ENCODE assay signal across 9 cellular contexts in genomic region chr1:155254228-155254713, GRCh38. TPM values are rescaled to one million over a fixed set of nuclear protein-coding genes. Genes with fewer than 3 reads are reported as not detected.
DNase-seq lines count a peak whose midpoint lies in the region; ATAC-seq, FAIRE-seq and TF ChIP-seq lines count a peak whose summit lies in the region.
"Had no signal": no experiment of that assay in that cellular context is flagged by ENCODE, and none has a peak within 500 bp of the region (broad histone marks: within the 10 kb centered on the region; RNA-seq: fewer than 3 reads in every experiment).

No MANE protein-coding gene starts in this region.

- DNase-seq in activated CD4-positive, alpha-beta T cell treated with anti-CD3 and anti-CD28 coated beads for 36 hours: no peak
- DNase-seq in activated CD4-positive, alpha-beta T cell treated with anti-CD3 and anti-CD28 coated beads for 48 hours: no peak
- DNase-seq in activated naive CD8-positive, alpha-beta T cell treated with anti-CD3 and anti-CD28 coated beads for 36 hours: no peak
- DNase-seq in keratinocyte (ENCODE audit: low read depth, low spot score): no peak
- DNase-seq in thoracic aorta (ENCODE audit: low spot score): no peak
- DNase-seq in NCI-H2227 treated with DMSO at 0.1 percent for 48 hours (lab: John Stamatoyannopoulos, UW): no peak
- DNase-seq in islet precursor cell: no peak
- DNase-seq: NCI-H510A had no signal

- H3K79me2 ChIP-seq in keratinocyte (ENCODE audit: control insufficient read depth, insufficient read depth, low read length): peaks cover 13% of the 10 kb centered on the region

- H3K4me1 Mint-ChIP-seq in activated CD4-positive, alpha-beta T cell treated with anti-CD3 and anti-CD28 coated beads for 36 hours: peaks cover 26% of the 10 kb centered on the region
- peaks cover 21% of the 10 kb centered on the region for H3K4me1 Mint-ChIP-seq in activated naive CD8-positive, alpha-beta T cell treated with anti-CD3 and anti-CD28 coated beads for 36 hours

- H3K4me3 Mint-ChIP-seq in activated CD4-positive, alpha-beta T cell treated with anti-CD3 and anti-CD28 coated beads for 36 hours: peak overlapping the region; percentile 73
- peak overlapping the region; percentile 82 for H3K4me3 Mint-ChIP-seq in activated naive CD8-positive, alpha-beta T cell treated with anti-CD3 and anti-CD28 coated beads for 36 hours

- no peaks in the 10 kb centered on the region for H4K20me1 ChIP-seq in keratinocyte (ENCODE audit: control insufficient read depth, extremely low read depth, insufficient read depth, low read length)

- H3K4me3 ChIP-seq in keratinocyte (ENCODE audit: control insufficient read depth in 2 of 3, extremely low read depth in 1 of 3, insufficient read depth in 2 of 3, low read depth in 1 of 3, low read length in 3 of 3) (peak overlapping the region; percentile 77 to 83 (median 81)), thoracic aorta (peak overlapping the region; percentile 77)

- peaks cover 22% of the 10 kb centered on the region for H3K36me3 Mint-ChIP-seq in activated CD4-positive, alpha-beta T cell treated with anti-CD3 and anti-CD28 coated beads for 36 hours (ENCODE audit: low read depth)
- peaks cover 8% of the 10 kb centered on the region for H3K36me3 Mint-ChIP-seq in activated naive CD8-positive, alpha-beta T cell treated with anti-CD3 and anti-CD28 coated beads for 36 hours

- H3K36me3 ChIP-seq in keratinocyte (ENCODE audit: control insufficient read depth in 2 of 2, extremely low read depth in 1 of 2, insufficient read depth in 2 of 2, low read length in 2 of 2) (peaks cover 7 to 14% of the 10 kb centered on the region in 2 experiments), thoracic aorta (peaks cover 10% of the 10 kb centered on the region)

- H3K27ac Mint-ChIP-seq in activated CD4-positive, alpha-beta T cell treated with anti-CD3 and anti-CD28 coated beads for 36 hours: peak overlapping the region; percentile 64
- H3K27ac Mint-ChIP-seq in activated naive CD8-positive, alpha-beta T cell treated with anti-CD3 and anti-CD28 coated beads for 36 hours: peak overlapping the region; percentile 43

- no peak for ATAC-seq in activated CD4-positive, alpha-beta T cell treated with anti-CD3 and anti-CD28 coated beads for 36 hours
- no peak for ATAC-seq in thoracic aorta (ENCODE audit: insufficient number of reproducible peaks, low FRiP score, low read depth)
- no peak for ATAC-seq in GM19452 (IDR thresholded peaks at IDR 0.05; ENCODE audit: unreplicated experiment)

- dilution Hi-C loops in keratinocyte (cut with MboI; ENCODE audit: extremely low pct_ligation_motif_present, low sequenced_read_pairs): no loop called here

- FAIRE-seq in keratinocyte (lab: Jason Lieb, UNC): no peak

- no peaks in the 10 kb centered on the region for H3K27me3 ChIP-seq in keratinocyte (ENCODE audit: control insufficient read depth, extremely low read depth, insufficient read depth, low read length)
- H3K27me3 ChIP-seq in thoracic aorta (replicated peaks; ENCODE audit: insufficient read depth): no peaks in the 10 kb centered on the region

- intact Hi-C loops in activated CD4-positive, alpha-beta T cell treated with anti-CD3 and anti-CD28 coated beads for 36 hours (cut with DNase I, micrococcal nuclease): no loop called here

- no peaks in the 10 kb centered on the region for H3K9me1 ChIP-seq in keratinocyte (ENCODE audit: control insufficient read depth, extremely low read depth, insufficient read depth, low read length)

- peak overlapping the region; percentile 77 for H3K9ac ChIP-seq in keratinocyte (ENCODE audit: control insufficient read depth, extremely low read depth, insufficient read depth, low read length)

- TF ChIP-seq CTCF in keratinocyte (optimal IDR thresholded peaks at IDR 0.05 in 1 of 3, IDR thresholded peaks at IDR 0.05 in 1 of 3, conservative IDR thresholded peaks at IDR 0.05 in 1 of 3; ENCODE audit: extremely low read depth in 1 of 3, insufficient read depth in 2 of 3, low read length in 3 of 3) (no peak), thoracic aorta (IDR thresholded peaks at IDR 0.05) (no peak)

- peak overlapping the region; percentile 26 for H2AFZ ChIP-seq in keratinocyte (ENCODE audit: control insufficient read depth, low read length)

- no peaks in the 10 kb centered on the region for H3K27me3 Mint-ChIP-seq in activated CD4-positive, alpha-beta T cell treated with anti-CD3 and anti-CD28 coated beads for 36 hours
- H3K27me3 Mint-ChIP-seq in activated naive CD8-positive, alpha-beta T cell treated with anti-CD3 and anti-CD28 coated beads for 36 hours: no peaks in the 10 kb centered on the region

- H3K9me3 ChIP-seq in keratinocyte (ENCODE audit: control insufficient read depth, low read depth, low read length) (no peaks in the 10 kb centered on the region), thoracic aorta (no peaks in the 10 kb centered on the region)

- no peak overlapping the region for H3K27ac ChIP-seq in keratinocyte (ENCODE audit: control insufficient read depth, insufficient read depth, low read length)
- peak overlapping the region; percentile 83 to 97 for H3K27ac ChIP-seq in thoracic aorta

- H3K4me1 ChIP-seq in keratinocyte (ENCODE audit: control insufficient read depth, extremely low read depth, insufficient read depth, low read length) (peaks cover 19% of the 10 kb centered on the region), thoracic aorta (ENCODE audit: control insufficient read depth in 1 of 2, low read depth in 2 of 2) (peaks cover 16 to 41% of the 10 kb centered on the region in 2 donors)

- peak overlapping the region; percentile 94 for H3K4me2 ChIP-seq in keratinocyte (ENCODE audit: control insufficient read depth, extremely low read depth, insufficient read depth, low read depth, low read length)

- POLR2A ChIA-PET in activated CD4-positive, alpha-beta T cell treated with anti-CD3 and anti-CD28 coated beads for 36 hours (lab: Charles Lee): no interaction called here

- no peaks in the 10 kb centered on the region for H3K9me3 Mint-ChIP-seq in activated CD4-positive, alpha-beta T cell treated with anti-CD3 and anti-CD28 coated beads for 36 hours (ENCODE audit: low read depth)
- H3K9me3 Mint-ChIP-seq in activated naive CD8-positive, alpha-beta T cell treated with anti-CD3 and anti-CD28 coated beads for 36 hours: no peaks in the 10 kb centered on the region

- CTCF ChIA-PET in activated CD4-positive, alpha-beta T cell treated with anti-CD3 and anti-CD28 coated beads for 36 hours (lab: Charles Lee): no interaction called here

RNA-seq across cellular contexts. Expression of gene ENTREP3, which starts 1.0 kb away (rescaled TPM):
- total RNA-seq in activated CD4-positive, alpha-beta T cell treated with anti-CD3 and anti-CD28 coated beads for 36 hours: 10 to 100 TPM; 29.7 to 34.8 TPM
- 10 to 100 TPM; 46.6 to 49.7 TPM for total RNA-seq in activated naive CD8-positive, alpha-beta T cell treated with anti-CD3 and anti-CD28 coated beads for 36 hours
- 8.8 to 12.6 TPM (median 9.2 TPM) in 3 replicates for polyA plus RNA-seq in keratinocyte
- polyA plus RNA-seq in keratinocyte (2011; ENCODE audit: low read depth): 5.9 TPM
- 13.5 and 25.2 TPM in 2 replicates for polyA plus RNA-seq in keratinocyte (2011; cell fraction: cytosol; rRNA removed)
- 22.5 and 30.8 TPM in 2 replicates for polyA plus RNA-seq in keratinocyte (2011; cell fraction: nucleus; rRNA removed)
- polyA plus RNA-seq in keratinocyte (2012; ENCODE audit: low replicate concordance): 26.2 and 38.0 TPM in 2 replicates
- polyA minus RNA-seq in keratinocyte: 7.4 to 47.3 TPM (median 8.8 TPM) in 3 replicates
- 32.0 TPM for polyA minus RNA-seq in keratinocyte (2011; cell fraction: cytosol; rRNA and poly(A)+ RNA removed)
- 13.2 and 13.6 TPM in 2 replicates for polyA minus RNA-seq in keratinocyte (2011; cell fraction: nucleus; rRNA and poly(A)+ RNA removed)
- total RNA-seq in thoracic aorta: 10 to 100 TPM; 14.7 to 16.1 TPM

RNA-seq across cellular contexts. Expression of gene SCAMP3, which starts 7.9 kb away (rescaled TPM):
- total RNA-seq in activated CD4-positive, alpha-beta T cell treated with anti-CD3 and anti-CD28 coated beads for 36 hours: 10 to 100 TPM; 82.0 to 95.5 TPM
- total RNA-seq in activated naive CD8-positive, alpha-beta T cell treated with anti-CD3 and anti-CD28 coated beads for 36 hours: 100 to 1,000 TPM; 108 to 117 TPM
- polyA plus RNA-seq in keratinocyte: 72.1 to 97.0 TPM (median 91.3 TPM) in 3 replicates
- 18.7 TPM for polyA plus RNA-seq in keratinocyte (2011; ENCODE audit: low read depth)
- 70.0 and 83.7 TPM in 2 replicates for polyA plus RNA-seq in keratinocyte (2011; cell fraction: cytosol; rRNA removed)
- polyA plus RNA-seq in keratinocyte (2011; cell fraction: nucleus; rRNA removed): 104 and 111 TPM in 2 replicates
- 59.6 and 60.0 TPM in 2 replicates for polyA plus RNA-seq in keratinocyte (2012; ENCODE audit: low replicate concordance)
- 66.3 to 139 TPM (median 80.7 TPM) in 3 replicates for polyA minus RNA-seq in keratinocyte
- 103 TPM for polyA minus RNA-seq in keratinocyte (2011; cell fraction: cytosol; rRNA and poly(A)+ RNA removed)
- polyA minus RNA-seq in keratinocyte (2011; cell fraction: nucleus; rRNA and poly(A)+ RNA removed): 41.2 and 50.0 TPM in 2 replicates
- 10 to 100 TPM; 32.5 to 50.2 TPM for total RNA-seq in thoracic aorta

RNA-seq across cellular contexts. Expression of gene CLK2, which starts 19.0 kb away (rescaled TPM):
- total RNA-seq in activated CD4-positive, alpha-beta T cell treated with anti-CD3 and anti-CD28 coated beads for 36 hours: 10 to 100 TPM; 81.4 to 86.6 TPM
- total RNA-seq in activated naive CD8-positive, alpha-beta T cell treated with anti-CD3 and anti-CD28 coated beads for 36 hours: 10 to 100 TPM; 61.4 to 65.9 TPM
- 42.1 to 45.3 TPM (median 43.1 TPM) in 3 replicates for polyA plus RNA-seq in keratinocyte
- 20.3 TPM for polyA plus RNA-seq in keratinocyte (2011; ENCODE audit: low read depth)
- 14.0 and 15.8 TPM in 2 replicates for polyA plus RNA-seq in keratinocyte (2011; cell fraction: cytosol; rRNA removed)
- polyA plus RNA-seq in keratinocyte (2011; cell fraction: nucleus; rRNA removed): 141 and 160 TPM in 2 replicates
- 23.4 and 26.4 TPM in 2 replicates for polyA plus RNA-seq in keratinocyte (2012; ENCODE audit: low replicate concordance)
- polyA minus RNA-seq in keratinocyte: 26.4 to 66.1 TPM (median 42.9 TPM) in 3 replicates
- 20.3 TPM for polyA minus RNA-seq in keratinocyte (2011; cell fraction: cytosol; rRNA and poly(A)+ RNA removed)
- 24.1 and 33.3 TPM in 2 replicates for polyA minus RNA-seq in keratinocyte (2011; cell fraction: nucleus; rRNA and poly(A)+ RNA removed)
- total RNA-seq in thoracic aorta: 10 to 100 TPM; 26.9 to 50.7 TPM

RNA-seq across cellular contexts. Expression of gene HCN3, which starts 23.0 kb away (rescaled TPM):
- total RNA-seq in activated CD4-positive, alpha-beta T cell treated with anti-CD3 and anti-CD28 coated beads for 36 hours: 1 to 10 TPM; 1.9 to 2.3 TPM
- 1 to 10 TPM; 1.5 to 1.6 TPM for total RNA-seq in activated naive CD8-positive, alpha-beta T cell treated with anti-CD3 and anti-CD28 coated beads for 36 hours
- polyA plus RNA-seq in keratinocyte: 2.9 to 4.8 TPM (median 3.0 TPM) in 3 replicates
- polyA plus RNA-seq in keratinocyte (2011; ENCODE audit: low read depth): 1.3 TPM
- 1.4 and 1.5 TPM in 2 replicates for polyA plus RNA-seq in keratinocyte (2011; cell fraction: cytosol; rRNA removed)
- polyA plus RNA-seq in keratinocyte (2011; cell fraction: nucleus; rRNA removed): 19.9 and 21.8 TPM in 2 replicates
- 1.2 and 1.9 TPM in 2 replicates for polyA plus RNA-seq in keratinocyte (2012; ENCODE audit: low replicate concordance)
- polyA minus RNA-seq in keratinocyte: 4.9 to 6.6 TPM (median 5.9 TPM) in 3 replicates
- polyA minus RNA-seq in keratinocyte (2011; cell fraction: cytosol; rRNA and poly(A)+ RNA removed): 1.9 TPM
- polyA minus RNA-seq in keratinocyte (2011; cell fraction: nucleus; rRNA and poly(A)+ RNA removed): 3.4 and 5.6 TPM in 2 replicates
- 1 to 10 TPM in 1 of 2 donors, under 1 TPM in 1; 0.92 to 1.9 TPM for total RNA-seq in thoracic aorta

RNA-seq across cellular contexts. Expression of gene MTX1, which starts 45.8 kb away (rescaled TPM):
- total RNA-seq in activated CD4-positive, alpha-beta T cell treated with anti-CD3 and anti-CD28 coated beads for 36 hours: 10 to 100 TPM; 52.8 to 52.9 TPM
- 10 to 100 TPM; 68.0 to 72.5 TPM for total RNA-seq in activated naive CD8-positive, alpha-beta T cell treated with anti-CD3 and anti-CD28 coated beads for 36 hours
- 43.4 to 69.9 TPM (median 59.5 TPM) in 3 replicates for polyA plus RNA-seq in keratinocyte
- 3.8 TPM for polyA plus RNA-seq in keratinocyte (2011; ENCODE audit: low read depth)
- polyA plus RNA-seq in keratinocyte (2011; cell fraction: cytosol; rRNA removed): 36.1 and 59.2 TPM in 2 replicates
- polyA plus RNA-seq in keratinocyte (2011; cell fraction: nucleus; rRNA removed): 31.1 and 36.4 TPM in 2 replicates
- polyA plus RNA-seq in keratinocyte (2012; ENCODE audit: low replicate concordance): 36.9 and 60.2 TPM in 2 replicates
- polyA minus RNA-seq in keratinocyte: 34.7 to 71.9 TPM (median 51.0 TPM) in 3 replicates
- polyA minus RNA-seq in keratinocyte (2011; cell fraction: cytosol; rRNA and poly(A)+ RNA removed): 60.6 TPM
- polyA minus RNA-seq in keratinocyte (2011; cell fraction: nucleus; rRNA and poly(A)+ RNA removed): 16.4 and 18.3 TPM in 2 replicates
- total RNA-seq in thoracic aorta: 10 to 100 TPM; 21.7 to 22.9 TPM
